In genomic region chr6:49815166-49815565, GRCh38 we compare ENCODE assay signal across 43 cellular contexts. TPM values are rescaled to one million over a fixed set of nuclear protein-coding genes. Genes with fewer than 3 reads are reported as not detected.
"Had no signal": no experiment of that assay in that cellular context is flagged by ENCODE, and none has a peak within 500 bp of the region (broad histone marks: within the 10 kb centered on the region; RNA-seq: fewer than 3 reads in every experiment).

No MANE protein-coding gene starts in this region.

- H3K9me3 ChIP-seq: adrenal gland, ascending aorta, body of pancreas had no signal

- H3K4me1 Mint-ChIP-seq: activated naive CD4-positive, alpha-beta T cell treated with anti-CD3 and anti-CD28 coated beads, Interleukin-2, amount 10 ng/mL, durations not matched to agents 7 days and 5 days; activated naive CD4-positive, alpha-beta T cell treated with anti-CD3 and anti-CD28 coated beads, Interleukin-2, amount 50 U/mL, for 24 hours; activated naive CD8-positive, alpha-beta T cell treated with anti-CD3 and anti-CD28 coated beads for 36 hours; activated naive CD8-positive, alpha-beta T cell treated with anti-CD3 and anti-CD28 coated beads, Interleukin-2, amount 10 ng/mL, durations not matched to agents 7 days and 5 days; activated naive CD8-positive, alpha-beta T cell treated with anti-CD3 and anti-CD28 coated beads, Interleukin-2, amount 50 U/mL, for 24 hours; activated T-helper 17 cell treated with anti-CD3 and anti-CD28 coated beads, Interleukin-2, amount 50 U/mL, for 72 hours; brain; central memory CD8-positive, alpha-beta T cell had no signal

- H3K36me3 Mint-ChIP-seq: activated naive CD4-positive, alpha-beta T cell treated with anti-CD3 and anti-CD28 coated beads, Interleukin-2, amount 10 ng/mL, durations not matched to agents 7 days and 5 days; activated naive CD4-positive, alpha-beta T cell treated with anti-CD3 and anti-CD28 coated beads, Interleukin-2, amount 50 U/mL, for 24 hours; activated naive CD4-positive, alpha-beta T cell treated with anti-CD3 and anti-CD28 coated beads, Interleukin-2, amount 50 U/mL, for 72 hours; activated naive CD8-positive, alpha-beta T cell; activated naive CD8-positive, alpha-beta T cell treated with anti-CD3 and anti-CD28 coated beads for 36 hours; activated naive CD8-positive, alpha-beta T cell treated with anti-CD3 and anti-CD28 coated beads, Interleukin-2, amount 10 ng/mL, durations not matched to agents 7 days and 5 days; brain had no signal

- H3K27me3 Mint-ChIP-seq: activated naive CD4-positive, alpha-beta T cell treated with anti-CD3 and anti-CD28 coated beads, Interleukin-2, amount 10 ng/mL, durations not matched to agents 7 days and 5 days; activated naive CD4-positive, alpha-beta T cell treated with anti-CD3 and anti-CD28 coated beads, Interleukin-2, amount 50 U/mL, for 24 hours; activated naive CD8-positive, alpha-beta T cell; activated naive CD8-positive, alpha-beta T cell treated with anti-CD3 and anti-CD28 coated beads for 36 hours; activated naive CD8-positive, alpha-beta T cell treated with anti-CD3 and anti-CD28 coated beads, Interleukin-2, amount 10 ng/mL, durations not matched to agents 7 days and 5 days; activated naive CD8-positive, alpha-beta T cell treated with anti-CD3 and anti-CD28 coated beads, Interleukin-2, amount 50 U/mL, for 24 hours; activated T-cell treated with anti-CD3 and anti-CD28 coated beads, Interleukin-2, amount 50 U/mL, for 24 hours; activated T-helper 17 cell treated with anti-CD3 and anti-CD28 coated beads, Interleukin-2, amount 50 U/mL, for 72 hours; central memory CD8-positive, alpha-beta T cell had no signal

- H3K4me3 ChIP-seq: adrenal gland, ascending aorta, body of pancreas, breast epithelium, cardiac muscle cell had no signal

- H3K36me3 ChIP-seq: adrenal gland, ascending aorta, brain microvascular endothelial cell, breast epithelium, cardiac muscle cell had no signal

- H3K9me3 Mint-ChIP-seq: activated naive CD4-positive, alpha-beta T cell treated with anti-CD3 and anti-CD28 coated beads for 36 hours; activated naive CD4-positive, alpha-beta T cell treated with anti-CD3 and anti-CD28 coated beads, Interleukin-2, amount 10 ng/mL, durations not matched to agents 7 days and 5 days; activated naive CD4-positive, alpha-beta T cell treated with anti-CD3 and anti-CD28 coated beads, Interleukin-2, amount 50 U/mL, for 24 hours; activated naive CD8-positive, alpha-beta T cell treated with anti-CD3 and anti-CD28 coated beads for 36 hours; activated naive CD8-positive, alpha-beta T cell treated with anti-CD3 and anti-CD28 coated beads, Interleukin-2, amount 10 ng/mL, durations not matched to agents 7 days and 5 days; activated naive CD8-positive, alpha-beta T cell treated with anti-CD3 and anti-CD28 coated beads, Interleukin-2, amount 50 U/mL, for 24 hours; activated T-cell treated with anti-CD3 and anti-CD28 coated beads, Interleukin-2, amount 50 U/mL, for 24 hours; activated T-cell treated with anti-CD3 and anti-CD28 coated beads, Interleukin-2, amount 50 U/mL, for 4 hours; activated T-helper 1 cell treated with anti-CD3 and anti-CD28 coated beads, Interleukin-12 subunit alpha, Interleukin-12 subunit beta, Interleukin-2, Interleukin-4 antibody, amounts not matched to agents 30 ng/mL and 10 ng/mL and 1 ng/mL, durations not matched to agents 14 hours and 24 hours and 36 hours; activated T-helper 17 cell treated with anti-CD3 and anti-CD28 coated beads, Interleukin-2, amount 50 U/mL, for 72 hours; activated T-helper 2 cell treated with anti-CD3 and anti-CD28 coated beads, Interferon-gamma antibody, Interleukin-2, Interleukin-4, amounts not matched to agents 10 μg/mL and 5 μg/mL and 100 μg/mL, durations not matched to agents 14 hours and 24 hours and 36 hours had no signal

- H3K27ac ChIP-seq: adrenal gland, ascending aorta, body of pancreas, brain microvascular endothelial cell, breast epithelium, cardiac muscle cell had no signal

- H3K27me3 ChIP-seq: adrenal gland, ascending aorta, body of pancreas, brain microvascular endothelial cell, breast epithelium, cardiac muscle cell had no signal

- H3K4me1 ChIP-seq: adrenal gland, ascending aorta, breast epithelium had no signal

- ATAC-seq: activated naive CD4-positive, alpha-beta T cell treated with anti-CD3 and anti-CD28 coated beads, Interleukin-2, amount 50 U/mL, for 72 hours; activated naive CD8-positive, alpha-beta T cell treated with anti-CD3 and anti-CD28 coated beads, Interleukin-2, amount 50 U/mL, for 24 hours; activated T-cell treated with anti-CD3 and anti-CD28 coated beads, Interleukin-2, amount 50 U/mL, for 4 hours; activated T-cell treated with anti-CD3 and anti-CD28 coated beads, Interleukin-2, amount 50 U/mL, for 72 hours; activated T-helper 17 cell treated with anti-CD3 and anti-CD28 coated beads, Interleukin-2, amount 50 U/mL, for 72 hours; body of pancreas had no signal

- FAIRE-seq: astrocyte, bronchial epithelial cell had no signal

- H3K27ac Mint-ChIP-seq: activated naive CD4-positive, alpha-beta T cell treated with anti-CD3 and anti-CD28 coated beads for 36 hours; activated naive CD4-positive, alpha-beta T cell treated with anti-CD3 and anti-CD28 coated beads, Interleukin-2, amount 10 ng/mL, durations not matched to agents 7 days and 5 days; activated naive CD4-positive, alpha-beta T cell treated with anti-CD3 and anti-CD28 coated beads, Interleukin-2, amount 50 U/mL, for 24 hours; activated naive CD4-positive, alpha-beta T cell treated with anti-CD3 and anti-CD28 coated beads, Interleukin-2, amount 50 U/mL, for 72 hours; activated naive CD8-positive, alpha-beta T cell; activated naive CD8-positive, alpha-beta T cell treated with anti-CD3 and anti-CD28 coated beads for 36 hours; activated naive CD8-positive, alpha-beta T cell treated with anti-CD3 and anti-CD28 coated beads, Interleukin-2, amount 10 ng/mL, durations not matched to agents 7 days and 5 days; activated naive CD8-positive, alpha-beta T cell treated with anti-CD3 and anti-CD28 coated beads, Interleukin-2, amount 50 U/mL, for 24 hours; activated T-cell treated with anti-CD3 and anti-CD28 coated beads, Interleukin-2, amount 50 U/mL, for 24 hours; activated T-cell treated with anti-CD3 and anti-CD28 coated beads, Interleukin-2, amount 50 U/mL, for 72 hours; activated T-helper 1 cell treated with anti-CD3 and anti-CD28 coated beads, Interleukin-12 subunit alpha, Interleukin-12 subunit beta, Interleukin-2, Interleukin-4 antibody, amounts not matched to agents 30 ng/mL and 10 ng/mL and 1 ng/mL, durations not matched to agents 14 hours and 24 hours and 36 hours; activated T-helper 17 cell treated with anti-CD3 and anti-CD28 coated beads, Interleukin-2, amount 50 U/mL, for 72 hours; activated T-helper 2 cell treated with anti-CD3 and anti-CD28 coated beads, Interferon-gamma antibody, Interleukin-2, Interleukin-4, amounts not matched to agents 10 μg/mL and 5 μg/mL and 100 μg/mL, durations not matched to agents 14 hours and 24 hours and 36 hours; brain had no signal

- DNase-seq: activated effector memory CD4-positive, alpha-beta T cell treated with anti-CD3 and anti-CD28 coated beads, Interleukin-2, amount 50 U/mL, for 16 hours; activated effector memory CD4-positive, alpha-beta T cell treated with Interleukin-2 at 50 U/mL for 16 hours; activated gamma-delta T cell; activated gamma-delta T cell treated with Interleukin-2 at 50 U/mL for 16 hours; activated naive CD4-positive, alpha-beta T cell; activated naive CD4-positive, alpha-beta T cell treated with anti-CD3 and anti-CD28 coated beads for 36 hours; activated naive CD4-positive, alpha-beta T cell treated with anti-CD3 and anti-CD28 coated beads, Interleukin-2, amount 10 ng/mL, durations not matched to agents 7 days and 5 days; activated naive CD4-positive, alpha-beta T cell treated with anti-CD3 and anti-CD28 coated beads, Interleukin-2, amount 50 U/mL, for 16 hours; activated naive CD4-positive, alpha-beta T cell treated with Interleukin-2 at 50 U/mL for 16 hours; activated naive CD8-positive, alpha-beta T cell treated with anti-CD3 and anti-CD28 coated beads for 36 hours; activated naive CD8-positive, alpha-beta T cell treated with anti-CD3 and anti-CD28 coated beads, Interleukin-2, amount 10 ng/mL, durations not matched to agents 7 days and 5 days; activated naive CD8-positive, alpha-beta T cell treated with anti-CD3 and anti-CD28 coated beads, Interleukin-2, amount 50 U/mL, for 24 hours; activated T-cell treated with anti-CD3 and anti-CD28 coated beads, Interleukin-2, amount 50 U/mL, for 1 hour; activated T-cell treated with anti-CD3 and anti-CD28 coated beads, Interleukin-2, amount 50 U/mL, for 24 hours; activated T-cell treated with anti-CD3 and anti-CD28 coated beads, Interleukin-2, amount 50 U/mL, for 4 hours; activated T-cell treated with anti-CD3 and anti-CD28 coated beads, Interleukin-2, amount 50 U/mL, for 48 hours; activated T-cell treated with anti-CD3 and anti-CD28 coated beads, Interleukin-2, amount 50 U/mL, for 72 hours; adrenal gland; amniotic stem cell; amygdala; anterior cingulate cortex; aorta; body of pancreas; brain microvascular endothelial cell; caudate nucleus; central memory CD4-positive, alpha-beta T cell; cerebellar nuclear complex had no signal

- H3K4me3 Mint-ChIP-seq: activated naive CD4-positive, alpha-beta T cell treated with anti-CD3 and anti-CD28 coated beads for 36 hours; activated naive CD4-positive, alpha-beta T cell treated with anti-CD3 and anti-CD28 coated beads, Interleukin-2, amount 10 ng/mL, durations not matched to agents 7 days and 5 days; activated naive CD4-positive, alpha-beta T cell treated with anti-CD3 and anti-CD28 coated beads, Interleukin-2, amount 50 U/mL, for 24 hours; activated naive CD8-positive, alpha-beta T cell; activated naive CD8-positive, alpha-beta T cell treated with anti-CD3 and anti-CD28 coated beads for 36 hours; activated naive CD8-positive, alpha-beta T cell treated with anti-CD3 and anti-CD28 coated beads, Interleukin-2, amount 10 ng/mL, durations not matched to agents 7 days and 5 days; activated naive CD8-positive, alpha-beta T cell treated with anti-CD3 and anti-CD28 coated beads, Interleukin-2, amount 50 U/mL, for 24 hours; activated T-cell treated with anti-CD3 and anti-CD28 coated beads, Interleukin-2, amount 50 U/mL, for 24 hours; activated T-cell treated with anti-CD3 and anti-CD28 coated beads, Interleukin-2, amount 50 U/mL, for 4 hours; activated T-cell treated with anti-CD3 and anti-CD28 coated beads, Interleukin-2, amount 50 U/mL, for 72 hours; activated T-helper 1 cell treated with anti-CD3 and anti-CD28 coated beads, Interleukin-12 subunit alpha, Interleukin-12 subunit beta, Interleukin-2, Interleukin-4 antibody, amounts not matched to agents 30 ng/mL and 10 ng/mL and 1 ng/mL, durations not matched to agents 14 hours and 24 hours and 36 hours; activated T-helper 17 cell treated with anti-CD3 and anti-CD28 coated beads, Interleukin-2, amount 50 U/mL, for 72 hours; brain; central memory CD8-positive, alpha-beta T cell had no signal

RNA-seq across cellular contexts. Expression of gene PGK2, which starts 28.1 kb away (rescaled TPM):
- total RNA-seq: activated naive CD4-positive, alpha-beta T cell treated with anti-CD3 and anti-CD28 coated beads for 36 hours; activated naive CD4-positive, alpha-beta T cell treated with anti-CD3 and anti-CD28 coated beads, Interleukin-2, amount 50 U/mL, for 72 hours; activated naive CD8-positive, alpha-beta T cell treated with anti-CD3 and anti-CD28 coated beads for 36 hours; activated naive CD8-positive, alpha-beta T cell treated with anti-CD3 and anti-CD28 coated beads, Interleukin-2, amount 10 ng/mL, durations not matched to agents 7 days and 5 days; activated T-cell treated with anti-CD3 and anti-CD28 coated beads, Interleukin-2, amount 50 U/mL, for 4 hours; activated T-cell treated with anti-CD3 and anti-CD28 coated beads, Interleukin-2, amount 50 U/mL, for 72 hours; activated T-helper 1 cell treated with anti-CD3 and anti-CD28 coated beads, Interleukin-12 subunit alpha, Interleukin-12 subunit beta, Interleukin-2, Interleukin-4 antibody, amounts not matched to agents 30 ng/mL and 10 ng/mL and 1 ng/mL, durations not matched to agents 14 hours and 24 hours and 36 hours; activated T-helper 17 cell treated with anti-CD3 and anti-CD28 coated beads, Interleukin-2, amount 50 U/mL, for 72 hours; activated T-helper 2 cell treated with anti-CD3 and anti-CD28 coated beads, Interferon-gamma antibody, Interleukin-2, Interleukin-4, amounts not matched to agents 10 μg/mL and 5 μg/mL and 100 μg/mL, durations not matched to agents 14 hours and 24 hours and 36 hours; adrenal gland; aorta; ascending aorta; astrocyte; body of pancreas; breast epithelium; bronchial epithelial cell; cardiac muscle cell; cardiac septum; cerebellum had no signal
- polyA plus RNA-seq: adipose tissue, adrenal gland, aorta, cardiac muscle cell had no signal

RNA-seq across cellular contexts. Expression of gene CRISP1, which starts 51.2 kb away (rescaled TPM):
- total RNA-seq: activated naive CD4-positive, alpha-beta T cell treated with anti-CD3 and anti-CD28 coated beads for 36 hours; activated naive CD4-positive, alpha-beta T cell treated with anti-CD3 and anti-CD28 coated beads, Interleukin-2, amount 50 U/mL, for 72 hours; activated naive CD8-positive, alpha-beta T cell treated with anti-CD3 and anti-CD28 coated beads for 36 hours; activated naive CD8-positive, alpha-beta T cell treated with anti-CD3 and anti-CD28 coated beads, Interleukin-2, amount 10 ng/mL, durations not matched to agents 7 days and 5 days; activated T-cell treated with anti-CD3 and anti-CD28 coated beads, Interleukin-2, amount 50 U/mL, for 4 hours; activated T-cell treated with anti-CD3 and anti-CD28 coated beads, Interleukin-2, amount 50 U/mL, for 72 hours; activated T-helper 1 cell treated with anti-CD3 and anti-CD28 coated beads, Interleukin-12 subunit alpha, Interleukin-12 subunit beta, Interleukin-2, Interleukin-4 antibody, amounts not matched to agents 30 ng/mL and 10 ng/mL and 1 ng/mL, durations not matched to agents 14 hours and 24 hours and 36 hours; activated T-helper 17 cell treated with anti-CD3 and anti-CD28 coated beads, Interleukin-2, amount 50 U/mL, for 72 hours; activated T-helper 2 cell treated with anti-CD3 and anti-CD28 coated beads, Interferon-gamma antibody, Interleukin-2, Interleukin-4, amounts not matched to agents 10 μg/mL and 5 μg/mL and 100 μg/mL, durations not matched to agents 14 hours and 24 hours and 36 hours; adrenal gland; aorta; ascending aorta; astrocyte; body of pancreas; breast epithelium; bronchial epithelial cell; cardiac muscle cell; cardiac septum; cerebellum had no signal
- polyA plus RNA-seq: adipose tissue, adrenal gland, aorta, cardiac muscle cell had no signal
